8 cellular contexts compared by ENCODE assay signal in genomic region chr2:162318280-162319222, GRCh38. TPM values are rescaled to one million over a fixed set of nuclear protein-coding genes. Genes with fewer than 3 reads are reported as not detected.
DNase-seq lines count a peak whose midpoint lies in the region; ATAC-seq and TF ChIP-seq lines count a peak whose summit lies in the region.

Gene IFIH1, minus strand, starts transcription at chr2:162318684. Its CDS starts 377 bp downstream, at chr2:162318307.

- H3K27me3 Mint-ChIP-seq in activated CD4-positive, alpha-beta T cell treated with anti-CD3 and anti-CD28 coated beads for 36 hours = no peaks in the 10 kb centered on the region

- CTCF ChIA-PET in AG04449 (lab: Yijun Ruan, JAX) = interaction anchor here (0.9 to 2.9 kb wide), 12 partner anchors 10 to 732 kb away, joined by 3 to 29 read pairs (median 6); no protein-coding TSS in a partner anchor
- CTCF ChIA-PET in activated CD4-positive, alpha-beta T cell treated with anti-CD3 and anti-CD28 coated beads for 36 hours (lab: Charles Lee) = interaction anchor here (1.0 to 3.2 kb wide), 13 partner anchors 9 to 96 kb away, joined by 3 to 17 read pairs (median 8); partner anchors contain the start of gene GCA

- H3K4me3 ChIP-seq in AG04449 (ENCODE audit: low read depth, low read length) (peak within 1 kb of the TSS; percentile 70), choroid plexus epithelial cell (ENCODE audit: low read depth, low read length) (peak within 1 kb of the TSS; percentile 81)

- TF ChIP-seq CTCF in AG04449 (IDR thresholded peaks at IDR 0.05; ENCODE audit: insufficient read depth, low read length, missing control alignments) = peak; percentile 58
- TF ChIP-seq CTCF in choroid plexus epithelial cell (conservative IDR thresholded peaks at IDR 0.05; ENCODE audit: low read depth, low read length) = peak; percentile 54

- H3K9me3 Mint-ChIP-seq in activated CD4-positive, alpha-beta T cell treated with anti-CD3 and anti-CD28 coated beads for 36 hours (ENCODE audit: low read depth) = no peaks in the 10 kb centered on the region

- peaks cover 54% of the 10 kb centered on the region for H3K4me1 Mint-ChIP-seq in activated CD4-positive, alpha-beta T cell treated with anti-CD3 and anti-CD28 coated beads for 36 hours

- ATAC-seq in GM18858 (IDR thresholded peaks at IDR 0.05; ENCODE audit: unreplicated experiment) (peak; percentile 80), HG03066 (IDR thresholded peaks at IDR 0.05; ENCODE audit: low read depth, unreplicated experiment) (peak; percentile 75)
- peak; percentile 93 for ATAC-seq in activated CD4-positive, alpha-beta T cell treated with anti-CD3 and anti-CD28 coated beads for 36 hours

- H3K27ac Mint-ChIP-seq in activated CD4-positive, alpha-beta T cell treated with anti-CD3 and anti-CD28 coated beads for 36 hours = peak within 1 kb of the TSS; percentile 98

- intact Hi-C loops in activated CD4-positive, alpha-beta T cell treated with anti-CD3 and anti-CD28 coated beads for 36 hours (cut with DNase I, micrococcal nuclease) = loop anchor here (1.0 to 10.0 kb wide), 7 partner anchors 26 to 1184 kb away; partner anchors contain the start of genes GCA (in 2 of the 2), DPP4 (in 1 of the 2) and PSMD14 (in 1 of the 2)

- H3K36me3 Mint-ChIP-seq in activated CD4-positive, alpha-beta T cell treated with anti-CD3 and anti-CD28 coated beads for 36 hours (ENCODE audit: low read depth) = peaks cover 25% of the 10 kb centered on the region

- POLR2A ChIA-PET in AG04449 (lab: Yijun Ruan, JAX) = no interaction called here
- POLR2A ChIA-PET in activated CD4-positive, alpha-beta T cell treated with anti-CD3 and anti-CD28 coated beads for 36 hours (lab: Charles Lee) = interaction anchor here (0.7 to 0.9 kb wide), 2 partner anchors 10 to 25 kb away, joined by 3 to 4 read pairs; partner anchors contain the start of gene GCA

- peak; percentile 34 for DNase-seq in AG04449 (ENCODE audit: low read depth, low spot score)
- peak; percentile 75 for DNase-seq in NCI-H2227 treated with DMSO at 0.1 percent for 48 hours (lab: John Stamatoyannopoulos, UW)
- peak; percentile 87 for DNase-seq in activated CD4-positive, alpha-beta T cell treated with anti-CD3 and anti-CD28 coated beads for 36 hours
- DNase-seq in choroid plexus epithelial cell (ENCODE audit: low read depth) = peak; percentile 93
- DNase-seq in kidney glomerular epithelial cell (lab: John Stamatoyannopoulos, UW) = peak; percentile 82
- DNase-seq in stimulated activated CD4-positive, alpha-beta T cell treated with anti-CD3 and anti-CD28 coated beads, Interleukin-1b, Interleukin-23, amount 100 ng/mL, for 1 hour (ENCODE audit: low read depth in 2 of 2) = peak; percentile 32 to 45

- peak within 1 kb of the TSS; percentile 85 for H3K4me3 Mint-ChIP-seq in activated CD4-positive, alpha-beta T cell treated with anti-CD3 and anti-CD28 coated beads for 36 hours

RNA-seq across cellular contexts. Expression of gene IFIH1, which starts in this region (rescaled TPM):
- 10 to 100 TPM; 36.8 to 42.3 TPM for total RNA-seq in activated CD4-positive, alpha-beta T cell treated with anti-CD3 and anti-CD28 coated beads for 36 hours

Comparison
In these comparisons a context has a peak if more than half of its experiments do, and no peak if none do; other contexts are left out.
1. Peak in every context shown above with its lines: DNase-seq, ATAC-seq and H3K4me3 ChIP-seq.
2. DNase-seq: peak in every context shown above with its lines; median percentile 93 in choroid plexus epithelial cell; 87 in activated CD4-positive, alpha-beta T cell treated with anti-CD3 and anti-CD28 coated beads for 36 hours; 82 in kidney glomerular epithelial cell; 75 in NCI-H2227 treated with DMSO at 0.1 percent for 48 hours; 38 in stimulated activated CD4-positive, alpha-beta T cell treated with anti-CD3 and anti-CD28 coated beads, Interleukin-1b, Interleukin-23, amount 100 ng/mL, for 1 hour; 34 in AG04449.